In the genomic region with DNA sequence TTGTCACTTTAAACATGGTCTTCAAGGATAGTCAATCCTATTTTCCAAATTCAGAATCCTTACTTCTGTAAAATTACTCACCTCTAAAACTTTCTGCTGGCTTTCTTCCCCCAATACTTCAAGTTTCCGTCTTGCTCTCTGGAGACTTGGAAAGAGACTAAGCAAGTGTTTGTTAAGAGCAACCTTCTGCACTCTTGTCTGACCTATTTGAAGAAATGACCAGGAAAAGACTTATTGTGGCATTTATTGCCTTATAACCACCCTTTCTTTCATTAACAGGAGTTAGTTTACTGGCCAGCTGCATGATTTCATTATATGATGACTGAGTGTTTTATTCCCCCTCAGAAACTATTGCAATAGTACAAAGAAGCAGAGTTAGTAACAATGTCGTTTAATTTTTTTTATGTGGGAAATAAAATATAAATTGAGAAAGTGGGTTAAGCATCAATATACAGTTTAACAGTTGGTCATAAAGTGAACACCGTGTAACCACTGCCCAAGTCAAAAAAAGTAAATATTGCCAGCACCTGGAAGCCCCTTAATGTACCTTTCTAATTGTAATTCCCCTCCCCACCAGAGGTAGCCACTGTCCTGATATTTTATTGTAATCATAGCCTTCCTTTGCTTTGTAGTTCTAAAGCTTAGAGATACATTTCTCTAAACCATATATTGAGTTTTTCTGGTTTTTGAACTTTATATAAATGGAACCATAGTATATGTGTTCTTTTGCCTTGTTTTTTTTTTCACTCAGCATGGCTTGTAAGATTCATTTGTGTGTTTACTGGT, we compare ENCODE assay signal across 19 cellular contexts.
"Had no signal": no experiment of that assay in that cellular context is flagged by ENCODE, and none has a peak within 500 bp of the region (broad histone marks: within the 10 kb centered on the region; RNA-seq: fewer than 3 reads in every experiment).

No MANE protein-coding gene starts in this region.

- H3K4me1 ChIP-seq: foreskin keratinocyte, lower lobe of right lung, stomach had no signal

- H3K36me3 Mint-ChIP-seq: activated naive CD8-positive, alpha-beta T cell treated with anti-CD3 and anti-CD28 coated beads, Interleukin-2, amount 10 ng/mL, durations not matched to agents 7 days and 5 days; natural killer cell had no signal

- H3K9me3 ChIP-seq: body of pancreas, lower lobe of right lung, right atrium auricular region, stomach had no signal

- DNase-seq: activated CD4-positive, alpha-beta T cell treated with anti-CD3 and anti-CD28 coated beads, Interleukin-2, amount 50 U/mL, for 4 hours; activated naive CD8-positive, alpha-beta T cell treated with anti-CD3 and anti-CD28 coated beads, Interleukin-2, amount 10 ng/mL, durations not matched to agents 7 days and 5 days; activated T-cell treated with anti-CD3 and anti-CD28 coated beads for 4 hours; amygdala; body of pancreas; dermis blood vessel endothelial cell; effector memory CD8-positive, alpha-beta T cell; foreskin keratinocyte; hippocampal formation; left cardiac atrium; lower lobe of right lung; natural killer cell; occipital lobe; stimulated activated CD4-positive, alpha-beta T cell treated with anti-CD3 and anti-CD28 coated beads, Interleukin-4, amount 100 ng/mL, for 1 hour; stomach; trophoblast cell had no signal

- H3K27ac ChIP-seq: body of pancreas, foreskin keratinocyte, lower lobe of right lung, right atrium auricular region, stomach had no signal

- H3K4me3 Mint-ChIP-seq: activated naive CD8-positive, alpha-beta T cell treated with anti-CD3 and anti-CD28 coated beads, Interleukin-2, amount 10 ng/mL, durations not matched to agents 7 days and 5 days; activated T-helper 1 cell treated with anti-CD3 and anti-CD28 coated beads, Interleukin-12 subunit alpha, Interleukin-12 subunit beta, Interleukin-2, Interleukin-4 antibody, amounts not matched to agents 30 ng/mL and 10 ng/mL and 1 ng/mL, durations not matched to agents 14 hours and 24 hours and 36 hours; effector memory CD8-positive, alpha-beta T cell; natural killer cell; T-helper 2 cell treated with Interferon-gamma antibody and Interleukin-4, amounts not matched to agents 5 μg/mL and 100 μg/mL, for 36 hours had no signal

- H3K4me3 ChIP-seq: body of pancreas, lower lobe of right lung, right atrium auricular region, stomach had no signal

- H3K27ac Mint-ChIP-seq: activated naive CD8-positive, alpha-beta T cell treated with anti-CD3 and anti-CD28 coated beads, Interleukin-2, amount 10 ng/mL, durations not matched to agents 7 days and 5 days; activated T-helper 1 cell treated with anti-CD3 and anti-CD28 coated beads, Interleukin-12 subunit alpha, Interleukin-12 subunit beta, Interleukin-2, Interleukin-4 antibody, amounts not matched to agents 30 ng/mL and 10 ng/mL and 1 ng/mL, durations not matched to agents 14 hours and 24 hours and 36 hours; effector memory CD8-positive, alpha-beta T cell; natural killer cell; T-helper 2 cell treated with Interferon-gamma antibody and Interleukin-4, amounts not matched to agents 5 μg/mL and 100 μg/mL, for 36 hours had no signal

- ATAC-seq: effector memory CD8-positive, alpha-beta T cell; foreskin keratinocyte; left cardiac atrium; lower lobe of right lung; natural killer cell had no signal

- H3K4me1 Mint-ChIP-seq: activated naive CD8-positive, alpha-beta T cell treated with anti-CD3 and anti-CD28 coated beads, Interleukin-2, amount 10 ng/mL, durations not matched to agents 7 days and 5 days had no signal

- H3K36me3 ChIP-seq: lower lobe of right lung, right atrium auricular region, stomach had no signal

- H3K27me3 ChIP-seq: body of pancreas, right atrium auricular region, stomach had no signal

- H3K9me3 Mint-ChIP-seq: activated naive CD8-positive, alpha-beta T cell treated with anti-CD3 and anti-CD28 coated beads, Interleukin-2, amount 10 ng/mL, durations not matched to agents 7 days and 5 days; activated T-helper 1 cell treated with anti-CD3 and anti-CD28 coated beads, Interleukin-12 subunit alpha, Interleukin-12 subunit beta, Interleukin-2, Interleukin-4 antibody, amounts not matched to agents 30 ng/mL and 10 ng/mL and 1 ng/mL, durations not matched to agents 14 hours and 24 hours and 36 hours; effector memory CD8-positive, alpha-beta T cell; natural killer cell; T-helper 2 cell treated with Interferon-gamma antibody and Interleukin-4, amounts not matched to agents 5 μg/mL and 100 μg/mL, for 36 hours had no signal
